In the genomic region with DNA sequence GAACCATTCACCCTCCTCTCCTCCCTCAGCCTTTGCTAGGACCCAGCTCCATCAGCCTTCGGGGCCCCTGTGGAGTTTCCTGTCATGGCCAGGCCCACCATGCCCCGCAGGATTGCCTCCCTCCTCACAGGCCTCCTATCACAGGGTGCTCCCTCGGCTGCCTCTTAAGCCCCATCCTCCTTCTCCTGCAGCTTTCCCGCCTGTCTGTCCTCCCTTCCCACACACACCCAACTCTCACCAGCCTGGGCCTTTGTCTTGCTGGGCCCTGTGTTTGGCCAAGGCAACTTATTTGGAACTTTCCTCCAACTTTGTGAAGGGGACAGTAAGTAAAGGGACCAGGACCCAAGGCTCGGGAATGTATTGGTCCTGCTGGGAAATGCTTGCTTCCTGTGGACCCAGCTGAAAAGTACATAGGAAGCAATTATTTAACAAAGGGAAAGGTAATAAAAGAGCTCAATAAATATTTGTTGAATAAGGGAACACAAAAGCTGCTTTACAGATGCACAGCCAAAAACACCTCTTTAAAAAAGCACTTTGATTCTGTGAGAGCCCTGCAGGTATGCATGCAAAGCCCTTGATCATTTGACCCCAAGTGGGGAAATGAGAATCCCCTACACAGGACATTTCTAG, we compare ENCODE assay signal across 22 cellular contexts. TPM values are rescaled to one million over a fixed set of nuclear protein-coding genes. Genes with fewer than 3 reads are reported as not detected.
DNase-seq lines count a peak whose midpoint lies in the region; ATAC-seq lines count a peak whose summit lies in the region.
"Had no signal": no experiment of that assay in that cellular context is flagged by ENCODE, and none has a peak within 500 bp of the region (broad histone marks: within the 10 kb centered on the region; RNA-seq: fewer than 3 reads in every experiment).

No MANE protein-coding gene starts in this region.

- DNase-seq in CD4-positive, CD25-positive, alpha-beta regulatory T cell: no peak
- DNase-seq in DMS153 treated with DMSO at 0.1 percent for 48 hours (lab: John Stamatoyannopoulos, UW; ENCODE audit: unreplicated experiment): peak; percentile 59
- no peak for DNase-seq in trophoblast cell
- no peak for DNase-seq in RKO (ENCODE audit: low spot score)
- no peak for DNase-seq in activated naive CD4-positive, alpha-beta T cell treated with anti-CD3 and anti-CD28 coated beads for 36 hours
- no peak for DNase-seq in T-helper 17 cell
- DNase-seq: activated T-cell treated with anti-CD3 and anti-CD28 coated beads, Interleukin-2, amount 50 U/mL, for 24 hours; AML-193; Calu3; left ventricle myocardium superior; mucosa of descending colon; NCI-H1694; NCI-H345; retina; SW 1271 had no signal

- H3K9me3 ChIP-seq in CD4-positive, CD25-positive, alpha-beta regulatory T cell (ENCODE audit: control insufficient read depth in 2 of 2, low read length in 2 of 2): no peaks in the 10 kb centered on the region
- H3K9me3 ChIP-seq in trophoblast cell (ENCODE audit: insufficient read depth, low read depth, low read length) (peaks cover 2% of the 10 kb centered on the region), T-helper 17 cell (ENCODE audit: control insufficient read depth, low read length, poor library complexity, severe bottlenecking) (no peaks in the 10 kb centered on the region)
- H3K9me3 ChIP-seq: mucosa of descending colon, suprapubic skin had no signal

- no peaks in the 10 kb centered on the region for H3K27me3 ChIP-seq in CD4-positive, CD25-positive, alpha-beta regulatory T cell (ENCODE audit: control insufficient read depth, insufficient read depth, low read length)
- no peaks in the 10 kb centered on the region for H3K27me3 ChIP-seq in trophoblast cell (ENCODE audit: insufficient read depth, low read length)
- H3K27me3 ChIP-seq: suprapubic skin had no signal

- H2AFZ ChIP-seq in trophoblast cell (ENCODE audit: insufficient read depth, low read length, poor library complexity): no peak overlapping the region

- intact Hi-C loops in activated naive CD4-positive, alpha-beta T cell treated with anti-CD3 and anti-CD28 coated beads for 36 hours (cut with micrococcal nuclease): no loop called here

- CTCF ChIA-PET in activated naive CD4-positive, alpha-beta T cell treated with anti-CD3 and anti-CD28 coated beads for 36 hours (lab: Charles Lee): interaction anchor here (0.7 to 1.6 kb wide), 5 partner anchors 39 to 186 kb away, joined by 3 to 4 read pairs (median 4); no protein-coding TSS in a partner anchor

- no peak overlapping the region for H2BK5ac ChIP-seq in trophoblast cell (ENCODE audit: low read depth, low read length, poor library complexity)

- H4K91ac ChIP-seq in trophoblast cell (ENCODE audit: low read depth, low read length): no peak overlapping the region

- H3K18ac ChIP-seq in trophoblast cell (ENCODE audit: low read length): no peak overlapping the region

- no peak overlapping the region for H4K8ac ChIP-seq in trophoblast cell (ENCODE audit: low read depth, low read length)

- H3K79me1 ChIP-seq in trophoblast cell (ENCODE audit: low read length): no peaks in the 10 kb centered on the region

- no peak overlapping the region for H3K27ac ChIP-seq in CD4-positive, CD25-positive, alpha-beta regulatory T cell (ENCODE audit: insufficient read depth, low read length, poor library complexity, severe bottlenecking)
- H3K27ac ChIP-seq in trophoblast cell (ENCODE audit: low read depth, low read length): no peak overlapping the region
- H3K27ac ChIP-seq: suprapubic skin had no signal

- peak overlapping the region; percentile 68 to 90 (median 76) for H3K27ac Mint-ChIP-seq in CD4-positive, CD25-positive, alpha-beta regulatory T cell
- H3K27ac Mint-ChIP-seq in activated T-helper 17 cell treated with anti-CD3 and anti-CD28 coated beads, Interleukin-2, amount 50 U/mL, for 72 hours: peak overlapping the region; percentile 22
- no peak overlapping the region for H3K27ac Mint-ChIP-seq in activated naive CD4-positive, alpha-beta T cell treated with anti-CD3 and anti-CD28 coated beads for 36 hours
- no peak overlapping the region for H3K27ac Mint-ChIP-seq in T-helper 17 cell
- H3K27ac Mint-ChIP-seq: activated naive CD8-positive, alpha-beta T cell; activated T-cell treated with anti-CD3 and anti-CD28 coated beads, Interleukin-2, amount 50 U/mL, for 24 hours had no signal

- no peak overlapping the region for H3K9ac ChIP-seq in trophoblast cell (ENCODE audit: low read length)

- H3K4me1 Mint-ChIP-seq in CD4-positive, CD25-positive, alpha-beta regulatory T cell: peaks cover 5 to 35% (median 21%) of the 10 kb centered on the region in 4 donors
- peaks cover 12% of the 10 kb centered on the region for H3K4me1 Mint-ChIP-seq in activated T-helper 17 cell treated with anti-CD3 and anti-CD28 coated beads, Interleukin-2, amount 50 U/mL, for 72 hours
- peaks cover 12% of the 10 kb centered on the region for H3K4me1 Mint-ChIP-seq in activated naive CD4-positive, alpha-beta T cell treated with anti-CD3 and anti-CD28 coated beads for 36 hours (ENCODE audit: low read depth)
- H3K4me1 Mint-ChIP-seq in T-helper 17 cell: peaks cover 28% of the 10 kb centered on the region

- H3K14ac ChIP-seq in trophoblast cell (ENCODE audit: low read length): peak overlapping the region; percentile 19

- H4K12ac ChIP-seq in trophoblast cell (ENCODE audit: low read depth, low read length): no peak overlapping the region

- no peaks in the 10 kb centered on the region for H3K27me3 Mint-ChIP-seq in CD4-positive, CD25-positive, alpha-beta regulatory T cell
- no peaks in the 10 kb centered on the region for H3K27me3 Mint-ChIP-seq in activated T-helper 17 cell treated with anti-CD3 and anti-CD28 coated beads, Interleukin-2, amount 50 U/mL, for 72 hours
- H3K27me3 Mint-ChIP-seq in activated naive CD4-positive, alpha-beta T cell treated with anti-CD3 and anti-CD28 coated beads for 36 hours (ENCODE audit: low read depth): no peaks in the 10 kb centered on the region
- no peaks in the 10 kb centered on the region for H3K27me3 Mint-ChIP-seq in T-helper 17 cell
- H3K27me3 Mint-ChIP-seq: activated naive CD8-positive, alpha-beta T cell; activated T-cell treated with anti-CD3 and anti-CD28 coated beads, Interleukin-2, amount 50 U/mL, for 24 hours had no signal

- H3K4me3 ChIP-seq in CD4-positive, CD25-positive, alpha-beta regulatory T cell (ENCODE audit: low read depth, low read length): no peak overlapping the region
- no peak overlapping the region for H3K4me3 ChIP-seq in trophoblast cell (ENCODE audit: low read depth, low read length)
- H3K4me3 ChIP-seq: mucosa of descending colon, suprapubic skin had no signal

- no peak overlapping the region for H2BK120ac ChIP-seq in trophoblast cell (ENCODE audit: insufficient read depth, low read length, poor library complexity)

- H3K36me3 Mint-ChIP-seq in CD4-positive, CD25-positive, alpha-beta regulatory T cell: no peaks in the 10 kb centered on the region
- no peaks in the 10 kb centered on the region for H3K36me3 Mint-ChIP-seq in activated T-helper 17 cell treated with anti-CD3 and anti-CD28 coated beads, Interleukin-2, amount 50 U/mL, for 72 hours (ENCODE audit: low read depth)
- H3K36me3 Mint-ChIP-seq in activated naive CD4-positive, alpha-beta T cell treated with anti-CD3 and anti-CD28 coated beads for 36 hours (ENCODE audit: low read depth): no peaks in the 10 kb centered on the region
- H3K36me3 Mint-ChIP-seq in T-helper 17 cell (ENCODE audit: low read depth): no peaks in the 10 kb centered on the region
- H3K36me3 Mint-ChIP-seq: activated naive CD8-positive, alpha-beta T cell had no signal

- no peaks in the 10 kb centered on the region for H3K36me3 ChIP-seq in CD4-positive, CD25-positive, alpha-beta regulatory T cell (ENCODE audit: control insufficient read depth, insufficient read depth, low read length)
- no peaks in the 10 kb centered on the region for H3K36me3 ChIP-seq in trophoblast cell (ENCODE audit: control insufficient read depth in 1 of 2, insufficient read depth in 2 of 2, low read length in 2 of 2)
- H3K36me3 ChIP-seq: suprapubic skin had no signal

- no peaks in the 10 kb centered on the region for H3K9me3 Mint-ChIP-seq in CD4-positive, CD25-positive, alpha-beta regulatory T cell
- no peaks in the 10 kb centered on the region for H3K9me3 Mint-ChIP-seq in activated T-helper 17 cell treated with anti-CD3 and anti-CD28 coated beads, Interleukin-2, amount 50 U/mL, for 72 hours
- no peaks in the 10 kb centered on the region for H3K9me3 Mint-ChIP-seq in activated naive CD4-positive, alpha-beta T cell treated with anti-CD3 and anti-CD28 coated beads for 36 hours
- H3K9me3 Mint-ChIP-seq: activated CD4-positive, alpha-beta T cell treated with anti-CD3 and anti-CD28 coated beads, Interleukin-2, amount 10 ng/mL, durations not matched to agents 24 days and 14 days; activated T-cell treated with anti-CD3 and anti-CD28 coated beads, Interleukin-2, amount 50 U/mL, for 24 hours had no signal

- no peak overlapping the region for H3K4me2 ChIP-seq in trophoblast cell (ENCODE audit: low read length)

- H3K23ac ChIP-seq in trophoblast cell (ENCODE audit: low read length): no peak overlapping the region

- no peaks in the 10 kb centered on the region for H3K79me2 ChIP-seq in trophoblast cell (ENCODE audit: control insufficient read depth, insufficient read depth, low read length, poor library complexity)

- no peak for ATAC-seq in CD4-positive, CD25-positive, alpha-beta regulatory T cell (ENCODE audit: low read depth in 2 of 2)
- no peak for ATAC-seq in activated T-helper 17 cell treated with anti-CD3 and anti-CD28 coated beads, Interleukin-2, amount 50 U/mL, for 72 hours (replicated peaks)
- no peak for ATAC-seq in T-helper 17 cell
- ATAC-seq: HCT116, left ventricle myocardium superior, Right ventricle myocardium inferior had no signal

- no CpG with 5 or more reads among the region's 5 CpGs for WGBS in trophoblast cell (ENCODE audit: extremely low coverage, insufficient coverage, insufficient read length)

- peak overlapping the region in 2 of 4 donors; percentile 59 to 64 for H3K4me3 Mint-ChIP-seq in CD4-positive, CD25-positive, alpha-beta regulatory T cell
- H3K4me3 Mint-ChIP-seq in activated T-helper 17 cell treated with anti-CD3 and anti-CD28 coated beads, Interleukin-2, amount 50 U/mL, for 72 hours: no peak overlapping the region
- H3K4me3 Mint-ChIP-seq in activated naive CD4-positive, alpha-beta T cell treated with anti-CD3 and anti-CD28 coated beads for 36 hours: no peak overlapping the region
- no peak overlapping the region for H3K4me3 Mint-ChIP-seq in T-helper 17 cell
- H3K4me3 Mint-ChIP-seq: activated CD4-positive, alpha-beta T cell treated with anti-CD3 and anti-CD28 coated beads, Interleukin-2, amount 10 ng/mL, durations not matched to agents 24 days and 14 days; activated naive CD8-positive, alpha-beta T cell; activated T-cell treated with anti-CD3 and anti-CD28 coated beads, Interleukin-2, amount 50 U/mL, for 24 hours had no signal

- no peak overlapping the region for H3K4ac ChIP-seq in trophoblast cell (ENCODE audit: low read depth, low read length)

- H2AK5ac ChIP-seq in trophoblast cell (ENCODE audit: low read length): no peak overlapping the region

- peaks cover 20% of the 10 kb centered on the region for H3K4me1 ChIP-seq in CD4-positive, CD25-positive, alpha-beta regulatory T cell (ENCODE audit: control insufficient read depth, insufficient read depth, low read length, poor library complexity, severe bottlenecking)
- H3K4me1 ChIP-seq in trophoblast cell (ENCODE audit: control insufficient read depth in 1 of 2, insufficient read depth in 2 of 2, low read length in 2 of 2): peaks cover 5 to 7% of the 10 kb centered on the region in 2 experiments

- H2BK12ac ChIP-seq in trophoblast cell (ENCODE audit: low read length): no peak overlapping the region

RNA-seq across cellular contexts. Expression of a gene that starts 31.5 kb away (rescaled TPM):
- total RNA-seq in CD4-positive, CD25-positive, alpha-beta regulatory T cell: 324 TPM
- polyA plus RNA-seq in CD4-positive, CD25-positive, alpha-beta regulatory T cell: 10 to 100 TPM; 19.6 to 64.7 (median 33.0) TPM
- total RNA-seq in activated T-helper 17 cell treated with anti-CD3 and anti-CD28 coated beads, Interleukin-2, amount 50 U/mL, for 72 hours: 10 to 100 TPM; 30.2 to 37.1 TPM
- 1.1 and 1.2 TPM in 2 replicates for polyA plus RNA-seq in trophoblast cell (2013)
- total RNA-seq in activated naive CD4-positive, alpha-beta T cell treated with anti-CD3 and anti-CD28 coated beads for 36 hours: 10 to 100 TPM; 10.7 to 11.2 TPM
- 100 to 1,000 TPM; 129 to 173 TPM for total RNA-seq in T-helper 17 cell
- total RNA-seq: LHCN-M2 had no signal

Comparison
In these comparisons a context has a peak if more than half of its experiments do, and no peak if none do; other contexts are left out.
1. H3K27ac Mint-ChIP-seq: peak in CD4-positive, CD25-positive, alpha-beta regulatory T cell (3 of 3) and activated T-helper 17 cell treated with anti-CD3 and anti-CD28 coated beads, Interleukin-2, amount 50 U/mL, for 72 hours (single experiment); none in activated naive CD4-positive, alpha-beta T cell treated with anti-CD3 and anti-CD28 coated beads for 36 hours (single experiment) and T-helper 17 cell (single experiment).